ENCODE assay signal across 12 cellular contexts in genomic region chr4:25814323-25814722, GRCh38. TPM values are rescaled to one million over a fixed set of nuclear protein-coding genes. Genes with fewer than 3 reads are reported as not detected.
DNase-seq lines count a peak whose midpoint lies in the region; ATAC-seq, FAIRE-seq and TF ChIP-seq lines count a peak whose summit lies in the region.
"Had no signal": no experiment of that assay in that cellular context is flagged by ENCODE, and none has a peak within 500 bp of the region (broad histone marks: within the 10 kb centered on the region; RNA-seq: fewer than 3 reads in every experiment).

No MANE protein-coding gene starts in this region.

- H3K27me3 ChIP-seq in liver (ENCODE audit: control insufficient read depth in 4 of 4, insufficient read depth in 4 of 4, low read length in 3 of 4), result no peaks in the 10 kb centered on the region
- H3K27me3 ChIP-seq in HepG2 (ENCODE audit: control insufficient read depth in 1 of 2, insufficient read depth in 2 of 2, low read length in 2 of 2), result no peaks in the 10 kb centered on the region
- no peaks in the 10 kb centered on the region for H3K27me3 ChIP-seq in aorta (ENCODE audit: control insufficient read depth in 1 of 2, insufficient read depth in 2 of 2, low read length in 1 of 2)
- H3K27me3 ChIP-seq: suprapubic skin had no signal

- POLR2A ChIA-PET in HepG2 (lab: Yijun Ruan, JAX), result no interaction called here

- no peaks in the 10 kb centered on the region for H4K20me1 ChIP-seq in HepG2 (ENCODE audit: insufficient read depth, low read length)

- no peaks in the 10 kb centered on the region for H3K9me3 ChIP-seq in liver (ENCODE audit: control insufficient read depth in 4 of 4, low read length in 3 of 4)
- H3K9me3 ChIP-seq in HepG2 (ENCODE audit: low read length), result no peaks in the 10 kb centered on the region
- H3K9me3 ChIP-seq in aorta (ENCODE audit: control insufficient read depth, low read length), result no peaks in the 10 kb centered on the region
- H3K9me3 ChIP-seq: suprapubic skin had no signal

- no peak for TF ChIP-seq POLR2A in HepG2 (IDR thresholded peaks at IDR 0.05; ENCODE audit: insufficient read depth in 1 of 2, low read depth in 2 of 2, low read length in 2 of 2)

- H3K4me3 ChIP-seq in liver (ENCODE audit: low read depth in 1 of 3, low read length in 3 of 3) (no peak overlapping the region), HepG2 (replicated peaks in 1 of 3; ENCODE audit: insufficient read depth in 1 of 3, low read depth in 2 of 3, low read length in 3 of 3) (no peak overlapping the region), fibroblast of mammary gland (ENCODE audit: control insufficient read depth, low read depth, low read length) (no peak overlapping the region), aorta (ENCODE audit: low read length in 2 of 2) (no peak overlapping the region)
- H3K4me3 ChIP-seq: suprapubic skin had no signal

- TF ChIP-seq CTCF in liver (IDR thresholded peaks at IDR 0.05; ENCODE audit: low read depth, low read length, missing input control) (no peak), HepG2 (CRISPR knock-in tag; IDR thresholded peaks at IDR 0.05) (no peak), fibroblast of mammary gland (conservative IDR thresholded peaks at IDR 0.05; ENCODE audit: control insufficient read depth, insufficient read depth, low read depth, low read length) (no peak), nephron (IDR thresholded peaks at IDR 0.05; ENCODE audit: unreplicated experiment in 3 of 3) (no peak)

- in situ Hi-C loops in HepG2 (cut with HindIII; ENCODE audit: extremely low pct_ligation_motif_present, low pct_unique_long_range_greater_than_20kb), result no loop called here

- no peaks in the 10 kb centered on the region for H3K36me3 Mint-ChIP-seq in nephron (ENCODE audit: low read depth)

- no peaks in the 10 kb centered on the region for H3K27me3 Mint-ChIP-seq in nephron (ENCODE audit: low read depth)
- H3K27me3 Mint-ChIP-seq: activated naive CD8-positive, alpha-beta T cell treated with anti-CD3 and anti-CD28 coated beads, Interleukin-2, amount 10 ng/mL, durations not matched to agents 7 days and 5 days had no signal

- no peaks in the 10 kb centered on the region for H3K79me2 ChIP-seq in HepG2 (ENCODE audit: insufficient read depth, low read length)

- DNase-seq in HepG2 (ENCODE audit: low spot score), result no peak
- peak; percentile 81 for DNase-seq in fibroblast of mammary gland (ENCODE audit: low read depth)
- peak; percentile 78 to 87 for DNase-seq in aorta
- no peak for DNase-seq in NK-92 treated with Interleukin-12 subunit alpha and Interleukin-12 subunit beta, amount 100 ng/mL, for 24 hours (lab: John Stamatoyannopoulos, UW)
- no peak for DNase-seq in activated effector memory CD4-positive, alpha-beta T cell treated with Interleukin-2 at 50 U/mL for 16 hours
- no peak for DNase-seq in GF-D8 (lab: John Stamatoyannopoulos, UW)
- DNase-seq: activated naive CD8-positive, alpha-beta T cell treated with anti-CD3 and anti-CD28 coated beads, Interleukin-2, amount 10 ng/mL, durations not matched to agents 7 days and 5 days; stimulated activated CD4-positive, alpha-beta T cell treated with anti-CD3 and anti-CD28 coated beads, Interleukin-2, amount 100 ng/mL, for 24 hours had no signal

- ATAC-seq in HepG2, result no peak
- ATAC-seq in aorta (ENCODE audit: low FRiP score), result peak; percentile 56

- H3K4me1 Mint-ChIP-seq in nephron, result peaks cover 49% of the 10 kb centered on the region
- H3K4me1 Mint-ChIP-seq: activated naive CD8-positive, alpha-beta T cell treated with anti-CD3 and anti-CD28 coated beads, Interleukin-2, amount 10 ng/mL, durations not matched to agents 7 days and 5 days had no signal

- H3K27ac ChIP-seq in liver (ENCODE audit: low read depth in 1 of 2, low read length in 2 of 2) (no peak overlapping the region), HepG2 (ENCODE audit: extremely low read length, insufficient read depth, low read length) (no peak overlapping the region), aorta (ENCODE audit: low read depth in 1 of 2, low read length in 2 of 2) (no peak overlapping the region)
- H3K27ac ChIP-seq: suprapubic skin had no signal

- peak overlapping the region in 1 of 2 donors; percentile 28 for H3K9ac ChIP-seq in liver (ENCODE audit: low read depth in 1 of 2, low read length in 2 of 2)
- H3K9ac ChIP-seq in HepG2 (ENCODE audit: insufficient read depth, low read depth, low read length), result no peak overlapping the region

- TF ChIP-seq EP300 in HepG2 (IDR thresholded peaks at IDR 0.05; ENCODE audit: low read depth in 2 of 2, low read length in 2 of 2) (no peak), HepG2 (CRISPR knock-in tag; IDR thresholded peaks at IDR 0.05; ENCODE audit: borderline replicate concordance) (no peak)

- intact Hi-C loops in HepG2 (cut with micrococcal nuclease; ENCODE audit: unreplicated experiment) (no loop called here), aorta (cut with DNase I) (no loop called here)

- no TSS peak for BruUV-seq in HepG2 (replicated peaks; lab: Mats Ljungman, UMichigan)

- peak overlapping the region in 2 of 3 experiments; percentile 13 to 17 for H3K27ac Mint-ChIP-seq in nephron
- H3K27ac Mint-ChIP-seq: activated naive CD8-positive, alpha-beta T cell treated with anti-CD3 and anti-CD28 coated beads, Interleukin-2, amount 10 ng/mL, durations not matched to agents 7 days and 5 days had no signal

- H3K4me3 Mint-ChIP-seq in nephron, result no peak overlapping the region
- H3K4me3 Mint-ChIP-seq: activated naive CD8-positive, alpha-beta T cell treated with anti-CD3 and anti-CD28 coated beads, Interleukin-2, amount 10 ng/mL, durations not matched to agents 7 days and 5 days had no signal

- no peaks in the 10 kb centered on the region for H3K9me3 Mint-ChIP-seq in nephron
- H3K9me3 Mint-ChIP-seq: activated naive CD8-positive, alpha-beta T cell treated with anti-CD3 and anti-CD28 coated beads, Interleukin-2, amount 10 ng/mL, durations not matched to agents 7 days and 5 days had no signal

- 76% methylated on average over 10 of the region's 10 CpGs for WGBS in liver
- WGBS in HepG2 (ENCODE audit: low lambda C conversion rate), result 78% methylated on average over 10 of the region's 10 CpGs
- 7 to 9% methylated on average over 10 of the region's 10 CpGs for WGBS in aorta, 2 donors

- peaks cover 0 to 5% (median 0%) of the 10 kb centered on the region in 4 donors for H3K36me3 ChIP-seq in liver (ENCODE audit: control insufficient read depth in 4 of 4, insufficient read depth in 3 of 4, low read depth in 1 of 4, low read length in 3 of 4)
- no peaks in the 10 kb centered on the region for H3K36me3 ChIP-seq in HepG2 (replicated peaks in 1 of 2; ENCODE audit: control insufficient read depth in 1 of 2, insufficient read depth in 2 of 2, low read length in 2 of 2)
- no peaks in the 10 kb centered on the region for H3K36me3 ChIP-seq in aorta (ENCODE audit: control insufficient read depth in 1 of 2, insufficient read depth in 2 of 2, low read length in 1 of 2)
- H3K36me3 ChIP-seq: suprapubic skin had no signal

- FAIRE-seq in HepG2 (lab: Jason Lieb, UNC), result no peak
- FAIRE-seq: A204.1 had no signal

- no peak overlapping the region for H3K4me2 ChIP-seq in HepG2 (ENCODE audit: low read depth, low read length)

- no peak for TF ChIP-seq RAD21 in liver (IDR thresholded peaks at IDR 0.05)
- no peak for TF ChIP-seq RAD21 in HepG2 (CRISPR knock-in tag; IDR thresholded peaks at IDR 0.05)

- no peak overlapping the region for H2AFZ ChIP-seq in HepG2 (ENCODE audit: low read length)

- CTCF ChIA-PET in HepG2 (lab: Yijun Ruan, JAX; ENCODE audit: low intra/inter-chr PET ratio, low total read pairs), result no interaction called here

- H3K4me1 ChIP-seq in liver (ENCODE audit: control insufficient read depth in 4 of 4, insufficient read depth in 4 of 4, low read length in 3 of 4), result no peaks in the 10 kb centered on the region
- peaks cover 34% of the 10 kb centered on the region for H3K4me1 ChIP-seq in HepG2 (ENCODE audit: insufficient read depth, low read length)
- no peaks in the 10 kb centered on the region for H3K4me1 ChIP-seq in aorta (ENCODE audit: control insufficient read depth in 1 of 2, insufficient read depth in 2 of 2, low read length in 2 of 2)
- H3K4me1 ChIP-seq: suprapubic skin had no signal

TF ChIP-seq in liver, 16 proteins besides CTCF, POLR2A, EP300 and RAD21:
- TF ChIP-seq RXRA (IDR thresholded peaks at IDR 0.05), result no peak
- TF ChIP-seq NR2F2 (IDR thresholded peaks at IDR 0.05), result peak; percentile 21

TF ChIP-seq in HepG2, 621 proteins besides CTCF, POLR2A, EP300 and RAD21:
- no peak for TF ChIP-seq FOXC1 (CRISPR knock-in tag; IDR thresholded peaks at IDR 0.05; ENCODE audit: borderline replicate concordance)

RNA-seq across cellular contexts. Expression of gene SEL1L3, which starts 48.5 kb away (rescaled TPM):
- total RNA-seq in liver (10 to 100 TPM in 1 of 2 donors, 1 to 10 TPM in 1; 4.7 to 13.1 TPM), HepG2 (2016; rRNA removed; fragmentation: Illumina TruSeq; extraction: Trizol) (0.63 and 1.1 TPM in 2 replicates), aorta (10 to 100 TPM; 13.6 to 25.3 TPM)
- polyA plus RNA-seq in liver (1 to 10 TPM; 3.3 to 6.6 TPM), HepG2 (2011; rRNA removed) (0.28 and 0.37 TPM in 2 replicates), aorta (1 to 10 TPM; 1.9 to 8.3 TPM)
- 0.20 and 1.7 TPM in 2 replicates for total RNA-seq in HepG2 (2016; cell fraction: cytosol; rRNA removed; fragmentation: Illumina TruSeq; extraction: Trizol; ENCODE audit: low read depth)
- total RNA-seq in HepG2 (2016; cell fraction: insoluble cytoplasmic fraction; rRNA removed; fragmentation: Illumina TruSeq; extraction: Trizol), result 0.45 and 0.68 TPM in 2 replicates
- 0.59 and 0.65 TPM in 2 replicates for total RNA-seq in HepG2 (2016; cell fraction: membrane; rRNA removed; fragmentation: Illumina TruSeq; extraction: Trizol)
- 1.2 and 1.5 TPM in 2 replicates for total RNA-seq in HepG2 (2016; cell fraction: nucleus; rRNA removed; fragmentation: Illumina TruSeq; extraction: Trizol)
- 0.23 and 0.31 TPM in 2 replicates for polyA plus RNA-seq in HepG2 (2011; cell fraction: cytosol; rRNA removed)
- 0.39 and 0.69 TPM in 2 replicates for polyA plus RNA-seq in HepG2 (2011; cell fraction: nucleus; rRNA removed)
- 0.23 and 1.2 TPM in 2 replicates for polyA plus RNA-seq in HepG2 (2012)
- polyA plus RNA-seq in HepG2 (2016; cell fraction: cytosol; fragmentation: Illumina TruSeq; extraction: Trizol; ENCODE audit: low read depth), result 0.27 TPM in 2 replicates
- polyA plus RNA-seq in HepG2 (2016; cell fraction: insoluble cytoplasmic fraction; fragmentation: Illumina TruSeq; extraction: Trizol; ENCODE audit: low read depth), result 0.36 and 0.53 TPM in 2 replicates
- 0.24 and 0.62 TPM in 2 replicates for polyA plus RNA-seq in HepG2 (2016; cell fraction: membrane; fragmentation: Illumina TruSeq; extraction: Trizol; ENCODE audit: low read depth)
- 1.2 TPM in 2 replicates for polyA plus RNA-seq in HepG2 (2016; cell fraction: nucleus; fragmentation: Illumina TruSeq; extraction: Trizol; ENCODE audit: insufficient read depth, low read depth)
- polyA minus RNA-seq in HepG2 (2011; rRNA and poly(A)+ RNA removed; ENCODE audit: low replicate concordance), result 1.7 and 66.3 TPM in 2 replicates
- polyA minus RNA-seq in HepG2 (2011; cell fraction: cytosol; rRNA and poly(A)+ RNA removed), result 0.44 and 1.8 TPM in 2 replicates
- 0.77 and 2.7 TPM in 2 replicates for polyA minus RNA-seq in HepG2 (2011; cell fraction: nucleus; rRNA and poly(A)+ RNA removed)

Comparison
In these comparisons a context has a peak if more than half of its experiments do, and no peak if none do; other contexts are left out.
1. DNase-seq: peak in fibroblast of mammary gland (single experiment) and aorta (2 of 2); none in HepG2 (single experiment), NK-92 treated with Interleukin-12 subunit alpha and Interleukin-12 subunit beta, amount 100 ng/mL, for 24 hours (single experiment), activated effector memory CD4-positive, alpha-beta T cell treated with Interleukin-2 at 50 U/mL for 16 hours (single experiment) and GF-D8 (single experiment).